In the genomic region with DNA sequence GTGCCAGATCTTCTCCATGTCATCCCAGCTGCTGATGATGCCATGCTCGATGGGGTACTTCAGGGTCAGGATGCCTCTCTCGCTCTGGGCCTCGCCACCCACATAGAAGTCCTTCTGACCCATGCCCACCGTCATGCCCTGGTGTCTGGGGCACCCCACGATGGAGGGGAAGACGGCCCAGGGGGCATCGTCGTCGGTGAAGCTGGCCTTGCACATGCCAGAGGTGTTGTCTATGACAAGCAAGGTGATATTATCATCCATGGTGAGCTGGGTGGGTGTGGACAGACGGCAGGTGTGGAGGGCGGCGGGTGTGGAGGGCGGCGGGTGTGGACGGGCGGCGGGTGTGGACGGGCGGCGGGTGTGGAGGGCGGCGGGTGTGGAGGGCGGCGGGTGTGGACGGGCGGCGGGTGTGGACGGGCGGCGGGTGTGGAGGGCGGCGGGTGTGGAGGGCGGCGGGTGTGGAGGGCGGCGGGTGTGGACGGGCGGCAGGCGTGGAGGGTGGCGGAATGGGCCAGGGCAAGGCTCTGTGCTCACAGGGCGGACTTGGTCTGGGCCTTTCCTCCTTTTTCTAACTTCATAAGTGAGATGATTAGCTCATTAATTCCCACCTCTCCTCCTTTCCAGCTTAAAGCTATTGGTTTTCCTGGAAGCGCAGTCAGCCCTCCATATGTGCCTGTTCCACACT, we compare ENCODE assay signal across 6 cellular contexts. TPM values are rescaled to one million over a fixed set of nuclear protein-coding genes. Genes with fewer than 3 reads are reported as not detected.
"Had no signal": no experiment of that assay in that cellular context is flagged by ENCODE, and none has a peak within 500 bp of the region (broad histone marks: within the 10 kb centered on the region; RNA-seq: fewer than 3 reads in every experiment).

No MANE protein-coding gene starts in this region.

RNA-seq across cellular contexts. Expression of a gene that starts 30.8 kb away (rescaled TPM):
- total RNA-seq: GM23248, GM23338, H4, H7, H9, HFFc6 had no signal
- polyA plus RNA-seq: GM23248, GM23338 had no signal

RNA-seq across cellular contexts. Expression of a gene that starts 34.8 kb away (rescaled TPM):
- total RNA-seq: GM23248, GM23338, H4, H7, H9, HFFc6 had no signal
- polyA plus RNA-seq: GM23248, GM23338 had no signal

RNA-seq across cellular contexts. Expression of a gene that starts 48.9 kb away (rescaled TPM):
- total RNA-seq: GM23248, GM23338, H9 had no signal

RNA-seq across cellular contexts. Expression of a gene that starts 53.6 kb away (rescaled TPM):
- total RNA-seq: GM23338 had no signal
